Comparison of ENCODE assay signal across 8 cellular contexts in the genomic region with DNA sequence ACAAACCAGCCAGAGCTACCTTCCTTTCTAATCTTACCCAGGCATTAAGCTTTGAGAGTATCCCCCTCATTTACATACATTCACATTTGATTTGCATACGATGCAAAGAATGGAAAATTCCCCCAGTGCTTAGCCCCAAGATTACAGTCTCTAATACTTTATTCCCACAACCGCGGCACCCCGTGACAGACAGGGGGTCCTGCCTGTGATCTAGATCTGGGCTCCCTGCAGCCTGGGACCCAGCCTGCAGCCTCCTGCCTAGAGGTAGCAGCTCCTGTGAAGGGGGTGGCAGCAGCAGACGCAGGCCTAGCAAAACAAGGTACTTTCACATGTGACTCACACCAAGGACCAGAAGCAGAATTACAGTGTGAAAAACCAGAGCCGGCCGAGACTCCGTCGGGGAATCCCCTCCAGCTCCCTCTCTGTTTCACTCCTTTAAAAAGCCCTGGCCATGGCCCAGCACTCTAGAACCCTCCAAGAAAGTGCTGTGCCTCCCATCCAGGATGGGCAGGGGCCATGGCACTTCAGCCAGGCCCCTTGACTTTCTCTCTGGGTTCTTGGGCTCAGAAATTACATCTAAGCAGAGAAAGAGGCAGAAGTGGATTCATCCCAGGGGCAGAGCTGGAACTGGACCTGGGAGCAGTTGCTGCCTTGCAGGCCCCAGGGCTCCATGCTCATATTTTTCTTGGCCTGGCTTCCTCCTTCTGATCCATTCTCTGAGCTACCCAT. TPM values are rescaled to one million over a fixed set of nuclear protein-coding genes. Genes with fewer than 3 reads are reported as not detected.
A peak's percentile ranks its signal among the peaks of the same experiment; 100 is the strongest.
DNase-seq lines count a peak whose midpoint lies in the region; ATAC-seq lines count a peak whose summit lies in the region.

No MANE protein-coding gene starts in this region.

- H3K36me3 Mint-ChIP-seq in effector memory CD8-positive, alpha-beta T cell (ENCODE audit: insufficient read depth) = peaks cover 18% of the 10 kb centered on the region

- ATAC-seq in left cardiac atrium = peak; percentile 43 to 57
- ATAC-seq in Right ventricle myocardium inferior = no peak
- peak; percentile 75 for ATAC-seq in HG03442 (IDR thresholded peaks at IDR 0.05; ENCODE audit: unreplicated experiment)
- peak; percentile 90 for ATAC-seq in effector memory CD8-positive, alpha-beta T cell (replicated peaks)

- intact Hi-C loops in left cardiac atrium (cut with DNase I) = loop anchor here (5.0 kb wide), 1 partner anchor 42 kb away; no protein-coding TSS in a partner anchor
- intact Hi-C loops in Right ventricle myocardium inferior (cut with DNase I) = no loop called here

- H3K4me3 Mint-ChIP-seq in effector memory CD8-positive, alpha-beta T cell = peak overlapping the region; percentile 47 to 69

- H3K4me1 Mint-ChIP-seq in effector memory CD8-positive, alpha-beta T cell (ENCODE audit: low read depth in 2 of 2) = peaks cover 39 to 52% of the 10 kb centered on the region in 2 donors

- DNase-seq in left cardiac atrium (no peak), Right ventricle myocardium inferior (ENCODE audit: missing footprints) (no peak), NCI-H187 (lab: John Stamatoyannopoulos, UW) (no peak), SHP77 (lab: John Stamatoyannopoulos, UW) (no peak)
- DNase-seq in activated CD4-positive, alpha-beta T cell treated with anti-CD3 and anti-CD28 coated beads, Interleukin-2, amount 50 U/mL, for 4 hours = peak; percentile 77 to 78
- peak; percentile 74 to 78 (median 76) for DNase-seq in effector memory CD8-positive, alpha-beta T cell
- DNase-seq in stimulated activated CD4-positive, alpha-beta T cell treated with anti-CD3 and anti-CD28 coated beads, Interleukin-2, amount 100 ng/mL, for 4 hours (ENCODE audit: low read depth) = peak; percentile 75

- H3K9me3 Mint-ChIP-seq in effector memory CD8-positive, alpha-beta T cell = no peaks in the 10 kb centered on the region

- peak overlapping the region; percentile 89 to 93 for H3K27ac Mint-ChIP-seq in effector memory CD8-positive, alpha-beta T cell

- H3K27me3 Mint-ChIP-seq in effector memory CD8-positive, alpha-beta T cell = no peaks in the 10 kb centered on the region

RNA-seq across cellular contexts. Expression of gene TCF7, which starts 14.0 kb away (rescaled TPM):
- total RNA-seq in left cardiac atrium = 1 to 10 TPM; 2.4 to 3.3 TPM
- 2.8 TPM for total RNA-seq in Right ventricle myocardium inferior

Comparison
In these comparisons a context has a peak if more than half of its experiments do, and no peak if none do; other contexts are left out.
1. DNase-seq: peak in activated CD4-positive, alpha-beta T cell treated with anti-CD3 and anti-CD28 coated beads, Interleukin-2, amount 50 U/mL, for 4 hours (2 of 2), effector memory CD8-positive, alpha-beta T cell (3 of 3) and stimulated activated CD4-positive, alpha-beta T cell treated with anti-CD3 and anti-CD28 coated beads, Interleukin-2, amount 100 ng/mL, for 4 hours (single experiment); none in left cardiac atrium (single experiment), Right ventricle myocardium inferior (single experiment), NCI-H187 (0 of 2) and SHP77 (0 of 2).